Comparison of ENCODE assay signal across 12 cellular contexts in genomic region chr6:96235927-96236326, GRCh38.
"Had no signal": no experiment of that assay in that cellular context is flagged by ENCODE, and none has a peak within 500 bp of the region (broad histone marks: within the 10 kb centered on the region; RNA-seq: fewer than 3 reads in every experiment).

No MANE protein-coding gene starts in this region.

- H3K36me3 ChIP-seq: heart right ventricle, right lobe of liver had no signal

- H3K27ac ChIP-seq: heart right ventricle, right lobe of liver had no signal

- DNase-seq: activated B cell treated with CpG ODN at 0.5 μM for 24 hours; activated CD4-positive, alpha-beta T cell treated with anti-CD3 and anti-CD28 coated beads, Interleukin-2, amount 50 U/mL, for 1 hour; activated naive CD4-positive, alpha-beta T cell treated with anti-CD3 and anti-CD28 coated beads, Interleukin-2, amount 50 U/mL, for 16 hours; foreskin melanocyte; heart right ventricle; midbrain; naive B cell; nucleus accumbens; right lobe of liver; stimulated activated CD4-positive, alpha-beta T cell treated with anti-CD3 and anti-CD28 coated beads, Interleukin-2, amount 100 ng/mL, for 24 hours; stimulated activated naive CD4-positive, alpha-beta T cell; substantia nigra had no signal

- H3K4me3 ChIP-seq: heart right ventricle, right lobe of liver had no signal

- H3K9me3 ChIP-seq: heart right ventricle, right lobe of liver had no signal

- H3K4me1 ChIP-seq: heart right ventricle, right lobe of liver had no signal

- H3K27me3 ChIP-seq: heart right ventricle, right lobe of liver had no signal
